Comparison of ENCODE assay signal across 8 cellular contexts in genomic region chr1:211213702-211214101, GRCh38.
"Had no signal": no experiment of that assay in that cellular context is flagged by ENCODE, and none has a peak within 500 bp of the region (broad histone marks: within the 10 kb centered on the region; RNA-seq: fewer than 3 reads in every experiment).

No MANE protein-coding gene starts in this region.

- H3K4me3 ChIP-seq: GM12878 had no signal

- FAIRE-seq: G401.6, GM12878, GM12891, GM12892, GM18507, GM19239 had no signal

- ATAC-seq: GM12878 had no signal

- DNase-seq: GDM1, GF-D8 had no signal
